37 cellular contexts compared by ENCODE assay signal in the genomic region with DNA sequence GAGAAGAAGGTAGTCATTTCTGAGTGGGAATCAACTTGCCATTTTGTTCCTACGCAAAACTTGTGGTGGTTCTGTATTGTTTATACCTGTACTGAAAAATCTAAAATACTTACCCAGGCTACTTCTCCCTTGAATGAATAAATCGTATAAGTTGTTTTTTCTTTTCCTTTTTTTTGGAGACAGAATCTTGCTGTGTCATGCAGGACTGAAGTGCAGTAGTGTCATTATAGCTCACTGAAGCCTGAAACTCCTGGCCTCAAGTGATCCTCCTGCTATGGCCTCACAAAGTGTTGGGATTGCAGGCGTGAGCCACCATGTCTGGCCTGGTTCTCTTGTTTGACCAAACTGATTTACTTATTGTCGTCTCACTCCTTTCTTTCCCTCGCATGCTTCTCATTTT. TPM values are rescaled to one million over a fixed set of nuclear protein-coding genes. Genes with fewer than 3 reads are reported as not detected.
A peak's percentile ranks its signal among the peaks of the same experiment; 100 is the strongest.
DNase-seq lines count a peak whose midpoint lies in the region; ATAC-seq, FAIRE-seq and TF ChIP-seq lines count a peak whose summit lies in the region.
"Had no signal": no experiment of that assay in that cellular context is flagged by ENCODE, and none has a peak within 500 bp of the region (broad histone marks: within the 10 kb centered on the region; RNA-seq: fewer than 3 reads in every experiment).

No MANE protein-coding gene starts in this region.

- no peak overlapping the region for H3K27ac ChIP-seq in osteoblast (ENCODE audit: low read depth, low read length)
- H3K27ac ChIP-seq: brain microvascular endothelial cell, esophagus squamous epithelium, foreskin keratinocyte, heart left ventricle, Peyer's patch had no signal

- no peak overlapping the region for H3K4me2 ChIP-seq in osteoblast (ENCODE audit: insufficient read depth, low read length)

- no peak for TF ChIP-seq POLR2A in GM12892 (IDR thresholded peaks at IDR 0.05; ENCODE audit: low read depth, low read length)

- H2AFZ ChIP-seq in osteoblast (ENCODE audit: low read length): no peak overlapping the region

- H3K9me3 Mint-ChIP-seq in activated naive CD4-positive, alpha-beta T cell treated with anti-CD3 and anti-CD28 coated beads, Interleukin-2, amount 10 ng/mL, durations not matched to agents 7 days and 5 days: no peaks in the 10 kb centered on the region
- H3K9me3 Mint-ChIP-seq in activated naive CD4-positive, alpha-beta T cell treated with anti-CD3 and anti-CD28 coated beads for 36 hours: no peaks in the 10 kb centered on the region
- no peaks in the 10 kb centered on the region for H3K9me3 Mint-ChIP-seq in mesothelial cell of epicardium
- H3K9me3 Mint-ChIP-seq: CD8-positive, alpha-beta memory T cell had no signal

- peak; percentile 24 for FAIRE-seq in GM12892 (lab: Jason Lieb, UNC)
- FAIRE-seq: GM18507, keratinocyte had no signal

- H3K36me3 Mint-ChIP-seq in activated naive CD4-positive, alpha-beta T cell treated with anti-CD3 and anti-CD28 coated beads, Interleukin-2, amount 10 ng/mL, durations not matched to agents 7 days and 5 days: peaks cover 35% of the 10 kb centered on the region
- peaks cover 40% of the 10 kb centered on the region for H3K36me3 Mint-ChIP-seq in activated naive CD4-positive, alpha-beta T cell treated with anti-CD3 and anti-CD28 coated beads for 36 hours (ENCODE audit: low read depth)
- H3K36me3 Mint-ChIP-seq in T-helper 17 cell (ENCODE audit: low read depth): peaks cover 8% of the 10 kb centered on the region
- H3K36me3 Mint-ChIP-seq in mesothelial cell of epicardium: peaks cover 34% of the 10 kb centered on the region

- H3K27ac Mint-ChIP-seq in activated naive CD4-positive, alpha-beta T cell treated with anti-CD3 and anti-CD28 coated beads, Interleukin-2, amount 10 ng/mL, durations not matched to agents 7 days and 5 days: peak overlapping the region; percentile 69
- no peak overlapping the region for H3K27ac Mint-ChIP-seq in activated naive CD4-positive, alpha-beta T cell treated with anti-CD3 and anti-CD28 coated beads for 36 hours
- peak overlapping the region; percentile 57 for H3K27ac Mint-ChIP-seq in T-helper 17 cell
- H3K27ac Mint-ChIP-seq in mesothelial cell of epicardium: no peak overlapping the region

- no peak overlapping the region for H3K4me3 Mint-ChIP-seq in activated naive CD4-positive, alpha-beta T cell treated with anti-CD3 and anti-CD28 coated beads, Interleukin-2, amount 10 ng/mL, durations not matched to agents 7 days and 5 days
- no peak overlapping the region for H3K4me3 Mint-ChIP-seq in activated naive CD4-positive, alpha-beta T cell treated with anti-CD3 and anti-CD28 coated beads for 36 hours
- H3K4me3 Mint-ChIP-seq in T-helper 17 cell: no peak overlapping the region
- no peak overlapping the region for H3K4me3 Mint-ChIP-seq in mesothelial cell of epicardium
- H3K4me3 Mint-ChIP-seq: CD8-positive, alpha-beta memory T cell; naive B cell had no signal

- no peaks in the 10 kb centered on the region for H3K27me3 ChIP-seq in osteoblast (ENCODE audit: insufficient read depth, low read length)
- H3K27me3 ChIP-seq: BE2C, brain microvascular endothelial cell, dorsolateral prefrontal cortex, esophagus squamous epithelium, foreskin keratinocyte, heart left ventricle, Peyer's patch, upper lobe of left lung had no signal

- H3K36me3 ChIP-seq in osteoblast (ENCODE audit: insufficient read depth, low read length): peaks cover 19% of the 10 kb centered on the region

- DNase-seq in activated naive CD4-positive, alpha-beta T cell treated with anti-CD3 and anti-CD28 coated beads, Interleukin-2, amount 10 ng/mL, durations not matched to agents 7 days and 5 days: no peak
- no peak for DNase-seq in activated naive CD4-positive, alpha-beta T cell treated with anti-CD3 and anti-CD28 coated beads for 36 hours
- DNase-seq in GM12892 (ENCODE audit: insufficient read length): no peak
- no peak for DNase-seq in T-helper 17 cell
- peak; percentile 3 for DNase-seq in osteoblast (ENCODE audit: insufficient read length, low spot score, missing footprints)
- DNase-seq in mesothelial cell of epicardium (ENCODE audit: low spot score in 2 of 2, unreplicated experiment in 2 of 2): no peak
- no peak for DNase-seq in left colon
- DNase-seq: activated CD4-positive, alpha-beta T cell treated with anti-CD3 and anti-CD28 coated beads for 48 hours; activated naive CD4-positive, alpha-beta T cell treated with Interleukin-2 at 50 U/mL for 16 hours; activated T-cell treated with anti-CD3 and anti-CD28 coated beads, Interleukin-2, amount 50 U/mL, for 48 hours; amniotic stem cell; BE2C; brain microvascular endothelial cell; CD8-positive, alpha-beta memory T cell; DND-41; dorsolateral prefrontal cortex; esophagus squamous epithelium; foreskin keratinocyte; GF-D8; H7; heart left ventricle; midbrain; naive B cell; NCI-H1048; NCI-H1694; NCI-H446; NCI-H748 treated with DMSO at 0.1 percent for 48 hours; nucleus accumbens; Peyer's patch; SHP77; stimulated activated CD4-positive, alpha-beta T cell treated with anti-CD3 and anti-CD28 coated beads, Interleukin-15, amount 100 ng/mL, for 24 hours; stimulated activated CD4-positive, alpha-beta T cell treated with anti-CD3 and anti-CD28 coated beads, Interleukin-4, amount 100 ng/mL, for 4 hours; T-helper 9 cell; upper lobe of left lung had no signal

- H3K4me3 ChIP-seq in osteoblast (ENCODE audit: insufficient read depth, low read length): no peak overlapping the region
- H3K4me3 ChIP-seq: dorsolateral prefrontal cortex, esophagus squamous epithelium, heart left ventricle, Peyer's patch, upper lobe of left lung had no signal

- CTCF ChIA-PET in activated naive CD4-positive, alpha-beta T cell treated with anti-CD3 and anti-CD28 coated beads, Interleukin-2, amount 10 ng/mL, durations not matched to agents 7 days and 5 days (lab: Charles Lee): no interaction called here
- CTCF ChIA-PET in activated naive CD4-positive, alpha-beta T cell treated with anti-CD3 and anti-CD28 coated beads for 36 hours (lab: Charles Lee): interaction anchor here (0.7 kb wide), 1 partner anchor 46 kb away, joined by 3 read pairs; no protein-coding TSS in a partner anchor

- H3K4me1 Mint-ChIP-seq in activated naive CD4-positive, alpha-beta T cell treated with anti-CD3 and anti-CD28 coated beads, Interleukin-2, amount 10 ng/mL, durations not matched to agents 7 days and 5 days: peaks cover 4% of the 10 kb centered on the region
- peaks cover 17% of the 10 kb centered on the region for H3K4me1 Mint-ChIP-seq in activated naive CD4-positive, alpha-beta T cell treated with anti-CD3 and anti-CD28 coated beads for 36 hours (ENCODE audit: low read depth)
- H3K4me1 Mint-ChIP-seq in T-helper 17 cell (peaks cover 13% of the 10 kb centered on the region), mesothelial cell of epicardium (no peaks in the 10 kb centered on the region)

- H3K9me3 ChIP-seq in T-helper 17 cell (ENCODE audit: control insufficient read depth, low read length, poor library complexity, severe bottlenecking): no peaks in the 10 kb centered on the region
- no peaks in the 10 kb centered on the region for H3K9me3 ChIP-seq in osteoblast (ENCODE audit: low read depth, low read length)
- H3K9me3 ChIP-seq: BE2C, esophagus squamous epithelium, heart left ventricle, Peyer's patch, upper lobe of left lung had no signal

- no peaks in the 10 kb centered on the region for H3K4me1 ChIP-seq in osteoblast (ENCODE audit: insufficient read depth, low read length)
- H3K4me1 ChIP-seq: BE2C, esophagus squamous epithelium, Peyer's patch had no signal

- ATAC-seq in T-helper 17 cell (no peak), HG03439 (IDR thresholded peaks at IDR 0.05; ENCODE audit: unreplicated experiment) (no peak), left colon (no peak)
- ATAC-seq: foreskin keratinocyte, heart left ventricle had no signal

- no peak for TF ChIP-seq CTCF in osteoblast (IDR thresholded peaks at IDR 0.05; ENCODE audit: extremely low read depth, low read depth, low read length)
- TF ChIP-seq CTCF in mesothelial cell of epicardium (IDR thresholded peaks at IDR 0.05; ENCODE audit: unreplicated experiment): no peak

- H4K20me1 ChIP-seq in osteoblast (ENCODE audit: insufficient read depth, low read length): peaks cover 9% of the 10 kb centered on the region

- no peaks in the 10 kb centered on the region for H3K27me3 Mint-ChIP-seq in activated naive CD4-positive, alpha-beta T cell treated with anti-CD3 and anti-CD28 coated beads, Interleukin-2, amount 10 ng/mL, durations not matched to agents 7 days and 5 days
- no peaks in the 10 kb centered on the region for H3K27me3 Mint-ChIP-seq in activated naive CD4-positive, alpha-beta T cell treated with anti-CD3 and anti-CD28 coated beads for 36 hours (ENCODE audit: low read depth)
- no peaks in the 10 kb centered on the region for H3K27me3 Mint-ChIP-seq in T-helper 17 cell
- no peaks in the 10 kb centered on the region for H3K27me3 Mint-ChIP-seq in mesothelial cell of epicardium (ENCODE audit: low read depth)
- H3K27me3 Mint-ChIP-seq: CD8-positive, alpha-beta memory T cell; naive B cell had no signal

- H3K79me2 ChIP-seq in osteoblast (ENCODE audit: insufficient read depth, low read length): peaks cover 85% of the 10 kb centered on the region

- intact Hi-C loops in activated naive CD4-positive, alpha-beta T cell treated with anti-CD3 and anti-CD28 coated beads for 36 hours (cut with micrococcal nuclease): no loop called here
- intact Hi-C loops in left colon (cut with DNase I, micrococcal nuclease): no loop called here

RNA-seq across cellular contexts. Expression of a gene that starts 27.9 kb away (rescaled TPM):
- 100 to 1,000 TPM; 132 to 138 TPM for total RNA-seq in activated naive CD4-positive, alpha-beta T cell treated with anti-CD3 and anti-CD28 coated beads for 36 hours
- 67.6 TPM for polyA plus RNA-seq in GM12892 (2012; ENCODE audit: missing spikeins)
- total RNA-seq in T-helper 17 cell (100 to 1,000 TPM; 187 to 190 TPM), osteoblast (44.2 and 48.9 TPM in 2 replicates), mesothelial cell of epicardium (137 to 145 TPM (median 142 TPM) in 3 replicates), left colon (10 to 100 TPM; 70.0 to 70.8 TPM)

RNA-seq across cellular contexts. Expression of a gene that starts 46.5 kb away (rescaled TPM):
- total RNA-seq in activated naive CD4-positive, alpha-beta T cell treated with anti-CD3 and anti-CD28 coated beads for 36 hours: 10 to 100 TPM in 1 of 2 experiments, 1 to 10 TPM in 1; 7.1 to 10.6 TPM
- 12.6 TPM for polyA plus RNA-seq in GM12892 (2012; ENCODE audit: missing spikeins)
- total RNA-seq in T-helper 17 cell (1 to 10 TPM; 3.6 to 6.3 TPM), osteoblast (9.0 and 15.3 TPM in 2 replicates), mesothelial cell of epicardium (10.4 to 14.7 TPM (median 10.7 TPM) in 3 replicates), left colon (10 to 100 TPM; 18.8 to 23.5 TPM)

Comparison
In these comparisons a context has a peak if more than half of its experiments do, and no peak if none do; other contexts are left out.
1. H3K27ac Mint-ChIP-seq: peak in activated naive CD4-positive, alpha-beta T cell treated with anti-CD3 and anti-CD28 coated beads, Interleukin-2, amount 10 ng/mL, durations not matched to agents 7 days and 5 days (single experiment) and T-helper 17 cell (single experiment); none in activated naive CD4-positive, alpha-beta T cell treated with anti-CD3 and anti-CD28 coated beads for 36 hours (single experiment) and mesothelial cell of epicardium (single experiment).